ENCODE assay signal across 1 cellular context in the genomic region with DNA sequence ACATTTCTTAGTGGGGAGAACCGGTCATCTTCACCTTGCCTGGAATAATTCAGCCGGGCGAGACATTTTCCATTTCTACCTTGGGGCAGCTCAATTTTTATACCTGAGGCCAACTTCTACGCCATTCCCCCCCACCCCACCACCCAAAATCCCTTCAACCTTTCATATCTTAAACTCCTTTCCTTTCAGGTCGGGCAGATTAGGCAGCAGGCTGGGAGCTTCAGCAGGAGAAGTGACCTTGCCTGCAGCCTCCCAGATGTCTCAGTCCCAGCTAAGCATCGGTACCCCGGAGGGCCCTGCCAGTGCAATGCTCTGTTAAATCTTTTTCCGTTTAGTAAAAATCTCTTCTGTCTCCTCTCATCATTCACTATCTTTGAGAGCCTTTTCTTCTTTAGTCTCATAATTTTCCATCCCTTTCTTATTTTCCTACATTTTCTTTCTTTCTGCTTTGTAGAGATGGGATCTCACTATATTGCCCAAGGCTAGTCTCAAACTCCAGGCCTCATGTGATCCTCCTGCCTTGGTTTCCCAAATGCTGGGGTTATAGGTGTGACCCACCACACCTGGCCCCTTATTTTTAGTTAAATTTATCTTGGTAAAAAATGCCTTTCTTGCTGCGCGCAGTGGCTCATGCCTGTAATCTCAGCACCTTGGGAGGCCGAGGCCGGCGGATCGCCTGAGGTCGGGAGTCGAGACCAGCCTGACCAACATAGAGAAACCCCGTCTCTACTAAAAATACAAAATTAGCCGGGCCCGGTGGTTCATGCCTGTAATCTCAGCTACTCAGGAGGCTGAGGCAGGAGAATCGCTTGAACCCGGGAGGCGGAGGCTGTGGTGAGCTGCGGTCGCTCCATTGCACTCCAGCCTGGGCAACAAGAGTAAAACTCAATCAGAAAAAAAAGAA.
TF ChIP-seq lines count a peak whose summit lies in the region.

No MANE protein-coding gene starts in this region.

TF ChIP-seq in SK-N-SH, 30 proteins besides CTCF, POLR2A, EP300 and RAD21 (continued from another document):
- TF ChIP-seq TEAD4 (IDR thresholded peaks at IDR 0.05; ENCODE audit: borderline replicate concordance, insufficient read depth) (no peak), POLR2AphosphoS5 (IDR thresholded peaks at IDR 0.05; ENCODE audit: low read depth, low read length) (no peak), TAF1 (IDR thresholded peaks at IDR 0.05; ENCODE audit: borderline replicate concordance, low read depth, low read length) (no peak), NRF1 (IDR thresholded peaks at IDR 0.05; ENCODE audit: low read depth, low read length) (no peak), MXI1 (IDR thresholded peaks at IDR 0.05; ENCODE audit: low read depth, low read length) (no peak), ELF1 (IDR thresholded peaks at IDR 0.05) (no peak), MEF2A (IDR thresholded peaks at IDR 0.05; ENCODE audit: borderline replicate concordance, low read depth) (no peak), FOSL2 (IDR thresholded peaks at IDR 0.05; ENCODE audit: borderline replicate concordance, low read depth) (no peak), FOXM1 (IDR thresholded peaks at IDR 0.05; ENCODE audit: low read depth) (no peak), GABPA (IDR thresholded peaks at IDR 0.05; ENCODE audit: low read depth) (no peak), CHD2 (IDR thresholded peaks at IDR 0.05; ENCODE audit: low read length, partially characterized antibody) (no peak), YY1 (IDR thresholded peaks at IDR 0.05; ENCODE audit: low read depth) (no peak)
- TF ChIP-seq, protein P1, sequence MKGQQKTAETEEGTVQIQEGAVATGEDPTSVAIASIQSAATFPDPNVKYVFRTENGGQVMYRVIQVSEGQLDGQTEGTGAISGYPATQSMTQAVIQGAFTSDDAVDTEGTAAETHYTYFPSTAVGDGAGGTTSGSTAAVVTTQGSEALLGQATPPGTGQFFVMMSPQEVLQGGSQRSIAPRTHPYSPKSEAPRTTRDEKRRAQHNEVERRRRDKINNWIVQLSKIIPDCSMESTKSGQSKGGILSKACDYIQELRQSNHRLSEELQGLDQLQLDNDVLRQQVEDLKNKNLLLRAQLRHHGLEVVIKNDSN (IDR thresholded peaks at IDR 0.05; ENCODE audit: borderline replicate concordance, low read depth), result no peak
